ENCODE assay signal across 9 cellular contexts in genomic region chr3:16370872-16371740, GRCh38.
DNase-seq lines count a peak whose midpoint lies in the region; ATAC-seq and TF ChIP-seq lines count a peak whose summit lies in the region.
"Had no signal": no experiment of that assay in that cellular context is flagged by ENCODE, and none has a peak within 500 bp of the region (broad histone marks: within the 10 kb centered on the region; RNA-seq: fewer than 3 reads in every experiment).

No MANE protein-coding gene starts in this region.

- H3K9me3 Mint-ChIP-seq in activated naive CD4-positive, alpha-beta T cell treated with anti-CD3 and anti-CD28 coated beads, Interleukin-2, amount 50 U/mL, for 24 hours, result no peaks in the 10 kb centered on the region

- no peaks in the 10 kb centered on the region for H3K9me2 ChIP-seq in Karpas-422 (replicated peaks; ENCODE audit: insufficient read depth, low read length)

- TF ChIP-seq CTCF in cardiac muscle cell (IDR thresholded peaks at IDR 0.05; ENCODE audit: low read depth, low read length), result no peak
- no peak for TF ChIP-seq CTCF in transverse colon (IDR thresholded peaks at IDR 0.05)
- TF ChIP-seq CTCF in prostate gland (IDR thresholded peaks at IDR 0.05), result no peak

- no peaks in the 10 kb centered on the region for H3K9me3 ChIP-seq in Karpas-422 (ENCODE audit: low read length)
- no peaks in the 10 kb centered on the region for H3K9me3 ChIP-seq in cardiac muscle cell (ENCODE audit: low read depth)
- no peaks in the 10 kb centered on the region for H3K9me3 ChIP-seq in transverse colon
- H3K9me3 ChIP-seq in prostate gland, result no peaks in the 10 kb centered on the region

- peak overlapping the region; percentile 36 for H3K27ac Mint-ChIP-seq in activated naive CD4-positive, alpha-beta T cell treated with anti-CD3 and anti-CD28 coated beads, Interleukin-2, amount 50 U/mL, for 24 hours

- intact Hi-C loops in transverse colon (cut with DNase I; ENCODE audit: low total_unique reads) (no loop called here), left colon (cut with DNase I, micrococcal nuclease) (no loop called here), prostate gland (cut with DNase I) (loop anchor here (10.0 kb wide), 1 partner anchor 144 kb away; the partner anchor contains the start of gene RFTN1)

- H3K27ac ChIP-seq in Karpas-422 (ENCODE audit: low read length) (peak overlapping the region; percentile 98), cardiac muscle cell (peak overlapping the region; percentile 86), transverse colon (peak overlapping the region; percentile 28 to 53 (median 41)), prostate gland (no peak overlapping the region)

- H2AFZ ChIP-seq in Karpas-422 (ENCODE audit: low read length), result no peak overlapping the region

- peaks cover 20% of the 10 kb centered on the region for H3K36me3 Mint-ChIP-seq in activated naive CD4-positive, alpha-beta T cell treated with anti-CD3 and anti-CD28 coated beads, Interleukin-2, amount 50 U/mL, for 24 hours

- no peak overlapping the region for H3K4me3 Mint-ChIP-seq in activated naive CD4-positive, alpha-beta T cell treated with anti-CD3 and anti-CD28 coated beads, Interleukin-2, amount 50 U/mL, for 24 hours

- peaks cover 56% of the 10 kb centered on the region for H3K79me2 ChIP-seq in Karpas-422 (ENCODE audit: low read length)

- H3K27me3 ChIP-seq in Karpas-422 (ENCODE audit: low read length) (no peaks in the 10 kb centered on the region), cardiac muscle cell (no peaks in the 10 kb centered on the region), transverse colon (no peaks in the 10 kb centered on the region), prostate gland (replicated peaks; ENCODE audit: insufficient read depth) (no peaks in the 10 kb centered on the region)

- H3K9ac ChIP-seq in Karpas-422 (ENCODE audit: low read length), result peak overlapping the region; percentile 56

- in situ Hi-C loops in transverse colon (cut with MboI; ENCODE audit: low pct_ligation_motif_present in 1 of 4, low pct_unique_long_range_greater_than_20kb in 1 of 4, low sequenced_read_pairs in 3 of 4), result no loop called here

- peak overlapping the region; percentile 80 for H3K4me2 ChIP-seq in Karpas-422 (ENCODE audit: low read depth, low read length, poor library complexity, severe bottlenecking)

- peaks cover 23% of the 10 kb centered on the region for H3K36me3 ChIP-seq in Karpas-422 (ENCODE audit: insufficient read depth, low read length)
- H3K36me3 ChIP-seq in cardiac muscle cell, result no peaks in the 10 kb centered on the region
- no peaks in the 10 kb centered on the region for H3K36me3 ChIP-seq in transverse colon
- H3K36me3 ChIP-seq in prostate gland, result no peaks in the 10 kb centered on the region

- no peaks in the 10 kb centered on the region for H4K20me1 ChIP-seq in Karpas-422 (ENCODE audit: insufficient read depth, low read depth, low read length)

- peaks cover 77% of the 10 kb centered on the region for H3K4me1 Mint-ChIP-seq in activated naive CD4-positive, alpha-beta T cell treated with anti-CD3 and anti-CD28 coated beads, Interleukin-2, amount 50 U/mL, for 24 hours

- peaks cover 100% of the 10 kb centered on the region for H3K4me1 ChIP-seq in Karpas-422 (ENCODE audit: low read length)
- H3K4me1 ChIP-seq in cardiac muscle cell (ENCODE audit: low read depth), result peaks cover 37% of the 10 kb centered on the region
- H3K4me1 ChIP-seq in transverse colon, result peaks cover 0 to 29% (median 5%) of the 10 kb centered on the region in 4 donors
- H3K4me1 ChIP-seq in prostate gland (replicated peaks), result no peaks in the 10 kb centered on the region

- no peaks in the 10 kb centered on the region for H3K27me3 Mint-ChIP-seq in activated naive CD4-positive, alpha-beta T cell treated with anti-CD3 and anti-CD28 coated beads, Interleukin-2, amount 50 U/mL, for 24 hours

- 48 to 67% methylated on average over 5 to 10 of the region's 10 CpGs for WGBS in transverse colon (ENCODE audit: low coverage in 1 of 2), 2 donors
- WGBS in prostate gland, result 52% methylated on average over 10 of the region's 10 CpGs

- TF ChIP-seq EP300 in transverse colon (IDR thresholded peaks at IDR 0.05; ENCODE audit: low read depth), result no peak

- DNase-seq in activated naive CD4-positive, alpha-beta T cell (lab: John Stamatoyannopoulos, UW), result no peak
- peak; percentile 92 for DNase-seq in Karpas-422
- DNase-seq in cardiac muscle cell (ENCODE audit: low read depth in 1 of 2, low spot score in 1 of 2), result peak in 1 of 2 donors; percentile 64
- DNase-seq in transverse colon, result no peak
- no peak for DNase-seq in D341Med (ENCODE audit: low spot score)
- no peak for DNase-seq in left colon
- DNase-seq in prostate gland (ENCODE audit: low spot score), result no peak

- H3K4me3 ChIP-seq in Karpas-422 (ENCODE audit: low read length), result peak overlapping the region; percentile 51
- no peak overlapping the region for H3K4me3 ChIP-seq in cardiac muscle cell
- H3K4me3 ChIP-seq in transverse colon, result no peak overlapping the region
- no peak overlapping the region for H3K4me3 ChIP-seq in prostate gland

- ATAC-seq in left colon, result no peak
- ATAC-seq: Panc1 had no signal

- TF ChIP-seq POLR2A in transverse colon (IDR thresholded peaks at IDR 0.05), result no peak
- TF ChIP-seq POLR2A in prostate gland (IDR thresholded peaks at IDR 0.05), result no peak

Comparison
In these comparisons a context has a peak if more than half of its experiments do, and no peak if none do; other contexts are left out.
1. H3K27ac ChIP-seq: peak in Karpas-422 (single experiment), cardiac muscle cell (single experiment) and transverse colon (4 of 4); none in prostate gland (0 of 2).